In the genomic region with DNA sequence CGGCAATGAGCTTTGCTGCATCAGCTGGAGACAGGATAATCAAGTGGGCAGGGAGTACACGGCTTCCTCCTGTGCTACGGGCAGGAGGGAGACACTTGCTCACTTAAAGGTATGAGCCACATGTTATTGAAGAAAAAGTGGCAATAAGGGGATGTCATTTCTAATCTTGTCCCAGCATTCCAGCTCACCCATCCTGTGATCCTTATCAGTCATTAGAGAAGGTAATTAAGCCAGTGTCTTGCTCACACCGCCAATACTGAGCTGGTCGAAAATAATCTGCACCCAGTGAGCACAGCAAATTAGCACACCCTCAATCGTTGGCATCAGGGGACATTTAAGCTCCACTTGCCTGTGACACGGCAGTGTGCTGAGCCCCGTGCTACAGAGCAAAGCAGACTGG, we compare ENCODE assay signal across 35 cellular contexts.
"Had no signal": no experiment of that assay in that cellular context is flagged by ENCODE, and none has a peak within 500 bp of the region (broad histone marks: within the 10 kb centered on the region; RNA-seq: fewer than 3 reads in every experiment).

No MANE protein-coding gene starts in this region.

- DNase-seq: activated B cell treated with CpG ODN at 0.5 μM for 24 hours; activated CD4-positive, alpha-beta memory T cell treated with anti-CD3 and anti-CD28 coated beads for 36 hours; activated CD4-positive, alpha-beta T cell treated with anti-CD3 and anti-CD28 coated beads for 4 hours; activated CD4-positive, alpha-beta T cell treated with anti-CD3 and anti-CD28 coated beads, Interleukin-2, amount 10 ng/mL, durations not matched to agents 24 days and 14 days; activated CD4-positive, alpha-beta T cell treated with anti-CD3 and anti-CD28 coated beads, Interleukin-2, amount 50 U/mL, for 1 hour; activated CD4-positive, alpha-beta T cell treated with anti-CD3 and anti-CD28 coated beads, Interleukin-2, amount 50 U/mL, for 4 hours; activated CD4-positive, CD25-positive, alpha-beta regulatory T cell treated with anti-CD3 and anti-CD28 coated beads, Interleukin-2, amount 50 U/mL, for 72 hours; activated CD8-positive, alpha-beta memory T cell treated with anti-CD3 and anti-CD28 coated beads, Interleukin-2, amount 50 U/mL, for 4 hours; activated CD8-positive, alpha-beta T cell treated with anti-CD3 and anti-CD28 coated beads for 36 hours; activated effector memory CD4-positive, alpha-beta T cell treated with anti-CD3 and anti-CD28 coated beads, Interleukin-2, amount 50 U/mL, for 16 hours; activated gamma-delta T cell treated with Interleukin-2 at 50 U/mL for 16 hours; activated naive CD4-positive, alpha-beta T cell; activated naive CD4-positive, alpha-beta T cell treated with anti-CD3 and anti-CD28 coated beads for 36 hours; activated naive CD4-positive, alpha-beta T cell treated with anti-CD3 and anti-CD28 coated beads, Interleukin-2, amount 50 U/mL, for 16 hours; activated naive CD8-positive, alpha-beta T cell treated with anti-CD3 and anti-CD28 coated beads for 36 hours; activated T-cell treated with anti-CD3 and anti-CD28 coated beads for 4 hours; activated T-cell treated with anti-CD3 and anti-CD28 coated beads, Interleukin-2, amount 50 U/mL, for 1 hour; activated T-cell treated with anti-CD3 and anti-CD28 coated beads, Interleukin-2, amount 50 U/mL, for 4 hours; activated T-cell treated with anti-CD3 and anti-CD28 coated beads, Interleukin-2, amount 50 U/mL, for 72 hours; adrenal gland; amniotic stem cell; aorta; body of pancreas; brain microvascular endothelial cell; central memory CD4-positive, alpha-beta T cell; T-helper 1 cell; T-helper 2 cell; T-helper 9 cell had no signal

- H3K36me3 ChIP-seq: adrenal gland, brain microvascular endothelial cell, breast epithelium had no signal

- H3K4me3 Mint-ChIP-seq: activated B cell treated with CpG ODN at 0.5 μM for 24 hours; activated CD4-positive, alpha-beta memory T cell treated with anti-CD3 and anti-CD28 coated beads for 36 hours; activated CD4-positive, alpha-beta T cell treated with anti-CD3 and anti-CD28 coated beads, Interleukin-2, amount 10 ng/mL, durations not matched to agents 24 days and 14 days; activated CD8-positive, alpha-beta T cell treated with anti-CD3 and anti-CD28 coated beads for 36 hours; activated naive CD4-positive, alpha-beta T cell treated with anti-CD3 and anti-CD28 coated beads for 36 hours; activated naive CD8-positive, alpha-beta T cell treated with anti-CD3 and anti-CD28 coated beads for 36 hours; activated T-cell treated with anti-CD3 and anti-CD28 coated beads, Interleukin-2, amount 50 U/mL, for 4 hours; activated T-cell treated with anti-CD3 and anti-CD28 coated beads, Interleukin-2, amount 50 U/mL, for 72 hours; activated T-helper 1 cell treated with anti-CD3 and anti-CD28 coated beads, Interleukin-12 subunit alpha, Interleukin-12 subunit beta, Interleukin-2, Interleukin-4 antibody, amounts not matched to agents 30 ng/mL and 10 ng/mL and 1 ng/mL, durations not matched to agents 14 hours and 24 hours and 36 hours; activated T-helper 17 cell treated with anti-CD3 and anti-CD28 coated beads, Interleukin-2, amount 50 U/mL, for 72 hours; T-helper 1 cell treated with Interleukin-12 subunit alpha and Interleukin-12 subunit beta and Interleukin-4 antibody, amounts not matched to agents 30 μg/mL and 1 μg/mL, for 36 hours; T-helper 2 cell treated with Interferon-gamma antibody and Interleukin-4, amounts not matched to agents 5 μg/mL and 100 μg/mL, for 36 hours had no signal

- H3K9me3 ChIP-seq: adrenal gland, body of pancreas, breast epithelium had no signal

- H3K27me3 ChIP-seq: adrenal gland, body of pancreas, brain microvascular endothelial cell had no signal

- H3K27ac Mint-ChIP-seq: activated B cell treated with CpG ODN at 0.5 μM for 24 hours; activated CD4-positive, alpha-beta memory T cell treated with anti-CD3 and anti-CD28 coated beads for 36 hours; activated CD4-positive, alpha-beta T cell treated with anti-CD3 and anti-CD28 coated beads, Interleukin-2, amount 10 ng/mL, durations not matched to agents 24 days and 14 days; activated CD8-positive, alpha-beta T cell treated with anti-CD3 and anti-CD28 coated beads for 36 hours; activated naive CD4-positive, alpha-beta T cell treated with anti-CD3 and anti-CD28 coated beads for 36 hours; activated naive CD4-positive, alpha-beta T cell treated with anti-CD3 and anti-CD28 coated beads, Interleukin-2, amount 50 U/mL, for 72 hours; activated naive CD8-positive, alpha-beta T cell treated with anti-CD3 and anti-CD28 coated beads for 36 hours; activated T-cell treated with anti-CD3 and anti-CD28 coated beads, Interleukin-2, amount 50 U/mL, for 72 hours; activated T-helper 1 cell treated with anti-CD3 and anti-CD28 coated beads, Interleukin-12 subunit alpha, Interleukin-12 subunit beta, Interleukin-2, Interleukin-4 antibody, amounts not matched to agents 30 ng/mL and 10 ng/mL and 1 ng/mL, durations not matched to agents 14 hours and 24 hours and 36 hours; activated T-helper 17 cell treated with anti-CD3 and anti-CD28 coated beads, Interleukin-2, amount 50 U/mL, for 72 hours; T-helper 1 cell treated with Interleukin-12 subunit alpha and Interleukin-12 subunit beta and Interleukin-4 antibody, amounts not matched to agents 30 μg/mL and 1 μg/mL, for 36 hours; T-helper 2 cell treated with Interferon-gamma antibody and Interleukin-4, amounts not matched to agents 5 μg/mL and 100 μg/mL, for 36 hours had no signal

- H3K4me1 ChIP-seq: adrenal gland, body of pancreas, breast epithelium had no signal

- ATAC-seq: activated CD8-positive, alpha-beta T cell treated with anti-CD3 and anti-CD28 coated beads for 36 hours; activated naive CD4-positive, alpha-beta T cell treated with anti-CD3 and anti-CD28 coated beads, Interleukin-2, amount 50 U/mL, for 72 hours; activated T-cell treated with anti-CD3 and anti-CD28 coated beads, Interleukin-2, amount 50 U/mL, for 4 hours; activated T-cell treated with anti-CD3 and anti-CD28 coated beads, Interleukin-2, amount 50 U/mL, for 72 hours; activated T-helper 17 cell treated with anti-CD3 and anti-CD28 coated beads, Interleukin-2, amount 50 U/mL, for 72 hours; body of pancreas had no signal

- H3K9me3 Mint-ChIP-seq: activated B cell treated with CpG ODN at 0.5 μM for 24 hours; activated CD4-positive, alpha-beta memory T cell treated with anti-CD3 and anti-CD28 coated beads for 36 hours; activated CD4-positive, alpha-beta T cell treated with anti-CD3 and anti-CD28 coated beads, Interleukin-2, amount 10 ng/mL, durations not matched to agents 24 days and 14 days; activated CD8-positive, alpha-beta T cell treated with anti-CD3 and anti-CD28 coated beads for 36 hours; activated naive CD4-positive, alpha-beta T cell treated with anti-CD3 and anti-CD28 coated beads for 36 hours; activated naive CD8-positive, alpha-beta T cell treated with anti-CD3 and anti-CD28 coated beads for 36 hours; activated T-cell treated with anti-CD3 and anti-CD28 coated beads, Interleukin-2, amount 50 U/mL, for 72 hours; activated T-helper 1 cell treated with anti-CD3 and anti-CD28 coated beads, Interleukin-12 subunit alpha, Interleukin-12 subunit beta, Interleukin-2, Interleukin-4 antibody, amounts not matched to agents 30 ng/mL and 10 ng/mL and 1 ng/mL, durations not matched to agents 14 hours and 24 hours and 36 hours; activated T-helper 17 cell treated with anti-CD3 and anti-CD28 coated beads, Interleukin-2, amount 50 U/mL, for 72 hours; T-helper 1 cell treated with Interleukin-12 subunit alpha and Interleukin-12 subunit beta and Interleukin-4 antibody, amounts not matched to agents 30 μg/mL and 1 μg/mL, for 36 hours; T-helper 2 cell treated with Interferon-gamma antibody and Interleukin-4, amounts not matched to agents 5 μg/mL and 100 μg/mL, for 36 hours had no signal

- H3K36me3 Mint-ChIP-seq: activated CD4-positive, alpha-beta memory T cell treated with anti-CD3 and anti-CD28 coated beads for 36 hours; activated naive CD4-positive, alpha-beta T cell treated with anti-CD3 and anti-CD28 coated beads, Interleukin-2, amount 50 U/mL, for 72 hours; activated naive CD8-positive, alpha-beta T cell treated with anti-CD3 and anti-CD28 coated beads for 36 hours had no signal

- H3K27ac ChIP-seq: adrenal gland, body of pancreas, brain microvascular endothelial cell, breast epithelium, VCaP had no signal

- H3K4me3 ChIP-seq: adrenal gland, body of pancreas, breast epithelium had no signal

- H3K27me3 Mint-ChIP-seq: activated B cell treated with CpG ODN at 0.5 μM for 24 hours; activated CD4-positive, alpha-beta memory T cell treated with anti-CD3 and anti-CD28 coated beads for 36 hours; activated CD4-positive, alpha-beta T cell treated with anti-CD3 and anti-CD28 coated beads, Interleukin-2, amount 10 ng/mL, durations not matched to agents 24 days and 14 days; activated CD8-positive, alpha-beta T cell treated with anti-CD3 and anti-CD28 coated beads for 36 hours; activated naive CD8-positive, alpha-beta T cell treated with anti-CD3 and anti-CD28 coated beads for 36 hours had no signal

- H3K4me1 Mint-ChIP-seq: activated B cell treated with CpG ODN at 0.5 μM for 24 hours; activated CD4-positive, alpha-beta T cell treated with anti-CD3 and anti-CD28 coated beads, Interleukin-2, amount 10 ng/mL, durations not matched to agents 24 days and 14 days; activated naive CD8-positive, alpha-beta T cell treated with anti-CD3 and anti-CD28 coated beads for 36 hours; activated T-helper 17 cell treated with anti-CD3 and anti-CD28 coated beads, Interleukin-2, amount 50 U/mL, for 72 hours had no signal
